In genomic region chr19:42268704-42269517, GRCh38 we compare ENCODE assay signal across 1 cellular context.
TF ChIP-seq lines count a peak whose summit lies in the region.

Gene CIC, plus strand, starts transcription at chr19:42269252. Its CDS starts 2,532 bp downstream, at chr19:42271784.

TF ChIP-seq in HEK293, 187 proteins besides CTCF, POLR2A, EP300 and RAD21 (continued from another document):
- TF ChIP-seq GLIS2 (tag by site-specific recombination; IDR thresholded peaks at IDR 0.05), result peak; percentile 72
